ENCODE assay signal across 13 cellular contexts in the genomic region with DNA sequence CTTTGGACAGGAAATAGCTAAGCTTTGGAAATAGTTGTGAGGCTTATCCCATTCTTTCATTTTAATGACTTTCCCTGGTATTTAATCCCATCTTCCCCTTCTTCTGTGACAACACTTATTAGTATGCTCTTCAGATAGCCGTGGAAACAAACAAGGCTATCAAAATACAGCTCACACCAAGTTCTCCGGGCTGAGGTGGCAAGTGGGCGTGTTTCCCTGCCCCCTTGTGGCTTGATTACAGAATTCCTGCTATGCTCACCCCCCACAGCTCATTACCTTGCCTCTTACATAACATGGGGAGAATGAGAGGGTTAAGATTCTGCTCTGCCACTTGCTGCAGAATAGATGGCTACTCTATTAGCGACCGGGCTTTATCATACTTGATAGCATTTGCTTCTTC.
DNase-seq lines count a peak whose midpoint lies in the region; ATAC-seq and TF ChIP-seq lines count a peak whose summit lies in the region.
"Had no signal": no experiment of that assay in that cellular context is flagged by ENCODE, and none has a peak within 500 bp of the region (broad histone marks: within the 10 kb centered on the region; RNA-seq: fewer than 3 reads in every experiment).

No MANE protein-coding gene starts in this region.

- H3K4me3 ChIP-seq in GM12864 (ENCODE audit: low read depth, low read length), result no peak overlapping the region
- H3K4me3 ChIP-seq in epithelial cell of proximal tubule (ENCODE audit: low read depth, low read length), result no peak overlapping the region

- ATAC-seq in GM18861 (IDR thresholded peaks at IDR 0.05; ENCODE audit: unreplicated experiment) (no peak), HG03439 (IDR thresholded peaks at IDR 0.05; ENCODE audit: unreplicated experiment) (no peak)
- ATAC-seq: activated CD8-positive, alpha-beta memory T cell treated with anti-CD3 and anti-CD28 coated beads, Interleukin-2, amount 10 ng/mL, durations not matched to agents 7 days and 5 days had no signal

- peak; percentile 72 for DNase-seq in A172 (ENCODE audit: low spot score)
- DNase-seq in GM12864 (ENCODE audit: low read depth), result no peak
- DNase-seq in NCI-H748 (lab: John Stamatoyannopoulos, UW; ENCODE audit: unreplicated experiment), result peak; percentile 78
- DNase-seq in epithelial cell of proximal tubule (ENCODE audit: low read depth), result no peak
- DNase-seq in NCI-H774 (lab: John Stamatoyannopoulos, UW), result no peak
- DNase-seq in NOMO-1 treated with dmso at 0.1 percent for 144 hours (lab: John Stamatoyannopoulos, UW; ENCODE audit: unreplicated experiment), result no peak
- DNase-seq: activated CD8-positive, alpha-beta memory T cell treated with anti-CD3 and anti-CD28 coated beads, Interleukin-2, amount 10 ng/mL, durations not matched to agents 7 days and 5 days; COR-L47; effector memory CD4-positive, alpha-beta T cell; stimulated activated CD4-positive, alpha-beta T cell treated with anti-CD3 and anti-CD28 coated beads, Interleukin-2, amount 100 ng/mL, for 24 hours; trophoblast cell had no signal

- TF ChIP-seq CTCF in GM12864 (IDR thresholded peaks at IDR 0.05; ENCODE audit: low read depth, low read length, missing control alignments) (peak; percentile 36), epithelial cell of proximal tubule (conservative IDR thresholded peaks at IDR 0.05; ENCODE audit: low read depth, low read length) (peak; percentile 29)

Comparison
In these comparisons a context has a peak if more than half of its experiments do, and no peak if none do; other contexts are left out.
1. DNase-seq: peak in A172 (single experiment) and NCI-H748 (single experiment); none in GM12864 (single experiment), epithelial cell of proximal tubule (single experiment), NCI-H774 (single experiment) and NOMO-1 treated with dmso at 0.1 percent for 144 hours (single experiment).